Comparison of ENCODE assay signal across 17 cellular contexts in genomic region chr1:245873883-245874671, GRCh38.
A peak's percentile ranks its signal among the peaks of the same experiment; 100 is the strongest.
DNase-seq lines count a peak whose midpoint lies in the region; FAIRE-seq and TF ChIP-seq lines count a peak whose summit lies in the region.
"Had no signal": no experiment of that assay in that cellular context is flagged by ENCODE, and none has a peak within 500 bp of the region (broad histone marks: within the 10 kb centered on the region; RNA-seq: fewer than 3 reads in every experiment).

No MANE protein-coding gene starts in this region.

- H3K9me3 ChIP-seq in astrocyte (ENCODE audit: insufficient read depth, low read depth, low read length) (no peaks in the 10 kb centered on the region), adrenal gland (replicated peaks in 1 of 3) (no peaks in the 10 kb centered on the region)
- H3K9me3 ChIP-seq: gastroesophageal sphincter, neutrophil, tibial artery had no signal

- H3K36me3 ChIP-seq in astrocyte (ENCODE audit: insufficient read depth, low read length) (no peaks in the 10 kb centered on the region), adrenal gland (replicated peaks in 1 of 2) (no peaks in the 10 kb centered on the region)
- H3K36me3 ChIP-seq: gastroesophageal sphincter, neutrophil, tibial artery had no signal

- TF ChIP-seq POLR2A in adrenal gland (IDR thresholded peaks at IDR 0.05): no peak

- peak overlapping the region; percentile 96 for H3K27ac Mint-ChIP-seq in HFFc6
- peak overlapping the region; percentile 92 for H3K27ac Mint-ChIP-seq in astrocyte (ENCODE audit: unreplicated experiment)
- peak overlapping the region; percentile 57 for H3K27ac Mint-ChIP-seq in osteocyte (ENCODE audit: unreplicated experiment)
- H3K27ac Mint-ChIP-seq in type B pancreatic cell: no peak overlapping the region
- H3K27ac Mint-ChIP-seq: activated CD4-positive, alpha-beta memory T cell treated with anti-CD3 and anti-CD28 coated beads for 36 hours; T-cell had no signal

- H3K4me1 Mint-ChIP-seq in HFFc6 (ENCODE audit: low read depth): no peaks in the 10 kb centered on the region
- peaks cover 53% of the 10 kb centered on the region for H3K4me1 Mint-ChIP-seq in astrocyte (ENCODE audit: low read depth, unreplicated experiment)
- peaks cover 33% of the 10 kb centered on the region for H3K4me1 Mint-ChIP-seq in osteocyte (ENCODE audit: unreplicated experiment)
- peaks cover 48% of the 10 kb centered on the region for H3K4me1 Mint-ChIP-seq in type B pancreatic cell (ENCODE audit: unreplicated experiment)

- H3K27me3 ChIP-seq in astrocyte (ENCODE audit: insufficient read depth, low read length): no peaks in the 10 kb centered on the region
- H3K27me3 ChIP-seq in adrenal gland: no peaks in the 10 kb centered on the region
- H3K27me3 ChIP-seq: gastroesophageal sphincter, neutrophil, tibial artery had no signal

- H3K9me3 Mint-ChIP-seq in HFFc6 (no peaks in the 10 kb centered on the region), astrocyte (ENCODE audit: unreplicated experiment) (peaks cover 2% of the 10 kb centered on the region), osteocyte (ENCODE audit: unreplicated experiment) (no peaks in the 10 kb centered on the region), type B pancreatic cell (no peaks in the 10 kb centered on the region)
- H3K9me3 Mint-ChIP-seq: activated CD4-positive, alpha-beta memory T cell treated with anti-CD3 and anti-CD28 coated beads for 36 hours; T-cell had no signal

- 83 to 91% (median 88%) methylated on average over 7 of the region's 7 CpGs for WGBS in adrenal gland, 4 donors

- H3K27ac ChIP-seq in astrocyte (ENCODE audit: low read depth, low read length) (peak overlapping the region; percentile 94), adrenal gland (peak overlapping the region in 2 of 5 donors; percentile 3 to 56)
- H3K27ac ChIP-seq: neutrophil, tibial artery had no signal

- H3K27me3 Mint-ChIP-seq in HFFc6 (ENCODE audit: insufficient read depth) (peaks cover 1% of the 10 kb centered on the region; the same call in 1 of the 2 replicates), astrocyte (ENCODE audit: low read depth, unreplicated experiment) (no peaks in the 10 kb centered on the region), osteocyte (ENCODE audit: unreplicated experiment) (no peaks in the 10 kb centered on the region), type B pancreatic cell (no peaks in the 10 kb centered on the region)
- H3K27me3 Mint-ChIP-seq: activated CD4-positive, alpha-beta memory T cell treated with anti-CD3 and anti-CD28 coated beads for 36 hours; T-cell had no signal

- no peaks in the 10 kb centered on the region for H4K20me1 ChIP-seq in astrocyte (ENCODE audit: insufficient read depth, low read length)

- peak; percentile 29 for FAIRE-seq in astrocyte (lab: Jason Lieb, UNC)

- H3K4me1 ChIP-seq in astrocyte (ENCODE audit: insufficient read depth, low read length) (peaks cover 57% of the 10 kb centered on the region), adrenal gland (replicated peaks in 1 of 2) (peaks cover 8 to 20% of the 10 kb centered on the region in 2 donors)
- H3K4me1 ChIP-seq: tibial artery had no signal

- H3K4me3 Mint-ChIP-seq in HFFc6: peak overlapping the region; percentile 78
- no peak overlapping the region for H3K4me3 Mint-ChIP-seq in astrocyte (ENCODE audit: unreplicated experiment)
- no peak overlapping the region for H3K4me3 Mint-ChIP-seq in osteocyte (ENCODE audit: unreplicated experiment)
- H3K4me3 Mint-ChIP-seq in type B pancreatic cell: no peak overlapping the region
- H3K4me3 Mint-ChIP-seq: activated CD4-positive, alpha-beta memory T cell treated with anti-CD3 and anti-CD28 coated beads for 36 hours; T-cell had no signal

- intact Hi-C loops in adrenal gland (cut with DNase I): no loop called here

- peak overlapping the region; percentile 69 for H3K4me2 ChIP-seq in astrocyte (ENCODE audit: low read length)

- peak overlapping the region; percentile 78 for H3K9ac ChIP-seq in astrocyte (ENCODE audit: low read length)

- no peak overlapping the region for H2AFZ ChIP-seq in astrocyte (ENCODE audit: low read depth, low read length)

- H3K4me3 ChIP-seq in astrocyte (ENCODE audit: insufficient read depth, low read depth, low read length) (no peak overlapping the region), fibroblast of pulmonary artery (replicated peaks; ENCODE audit: low read depth, low read length) (no peak overlapping the region), adrenal gland (no peak overlapping the region)
- H3K4me3 ChIP-seq: gastroesophageal sphincter, tibial artery had no signal

- H3K36me3 Mint-ChIP-seq in HFFc6 (ENCODE audit: low read depth): 0 out of 2 replicates have a peak, but pooled peaks cover 5% of the 10 kb centered on the region
- H3K36me3 Mint-ChIP-seq in astrocyte (ENCODE audit: low read depth, unreplicated experiment): peaks cover 29% of the 10 kb centered on the region
- H3K36me3 Mint-ChIP-seq in osteocyte (ENCODE audit: unreplicated experiment): no peaks in the 10 kb centered on the region
- peaks cover 4% of the 10 kb centered on the region for H3K36me3 Mint-ChIP-seq in type B pancreatic cell
- H3K36me3 Mint-ChIP-seq: activated CD4-positive, alpha-beta memory T cell treated with anti-CD3 and anti-CD28 coated beads for 36 hours had no signal

- DNase-seq in HFFc6 (no peak), astrocyte (ENCODE audit: low read depth) (peak; percentile 93), fibroblast of pulmonary artery (ENCODE audit: low read depth) (peak; percentile 60), osteocyte (ENCODE audit: extremely low spot score, unreplicated experiment) (no peak), type B pancreatic cell (ENCODE audit: extremely low spot score, unreplicated experiment) (no peak), NCI-H1694 (lab: John Stamatoyannopoulos, UW) (no peak), GM19238 (ENCODE audit: insufficient read length, low spot score) (no peak), adrenal gland (no peak)
- DNase-seq: activated CD4-positive, alpha-beta memory T cell treated with anti-CD3 and anti-CD28 coated beads for 36 hours; activated T-cell treated with anti-CD3 and anti-CD28 coated beads for 4 hours; AML-193; DND-41; stimulated activated naive CD4-positive, alpha-beta T cell; T-cell had no signal

- no peaks in the 10 kb centered on the region for H3K79me2 ChIP-seq in astrocyte (ENCODE audit: insufficient read depth, low read length)

- no peak for TF ChIP-seq CTCF in HFFc6 (IDR thresholded peaks at IDR 0.05)
- TF ChIP-seq CTCF in astrocyte (IDR thresholded peaks at IDR 0.05; ENCODE audit: insufficient read depth, low read depth, low read length): no peak
- no peak for TF ChIP-seq CTCF in fibroblast of pulmonary artery (IDR thresholded peaks at IDR 0.05; ENCODE audit: low read length, missing control alignments)
- no peak for TF ChIP-seq CTCF in osteocyte (IDR thresholded peaks at IDR 0.05)
- no peak for TF ChIP-seq CTCF in type B pancreatic cell (conservative IDR thresholded peaks at IDR 0.05)
- no peak for TF ChIP-seq CTCF in adrenal gland (IDR thresholded peaks at IDR 0.05)

Comparison
In these comparisons a context has a peak if more than half of its experiments do, and no peak if none do; other contexts are left out.
1. DNase-seq: peak in astrocyte (single experiment) and fibroblast of pulmonary artery (single experiment); none in HFFc6 (single experiment), osteocyte (single experiment), type B pancreatic cell (single experiment), NCI-H1694 (single experiment), GM19238 (single experiment) and adrenal gland (0 of 7).